In genomic region chr4:25538430-25538829, GRCh38 we compare ENCODE assay signal across 30 cellular contexts.
"Had no signal": no experiment of that assay in that cellular context is flagged by ENCODE, and none has a peak within 500 bp of the region (broad histone marks: within the 10 kb centered on the region; RNA-seq: fewer than 3 reads in every experiment).

No MANE protein-coding gene starts in this region.

- DNase-seq: activated CD4-positive, alpha-beta T cell treated with anti-CD3 and anti-CD28 coated beads for 1 hour; activated CD4-positive, alpha-beta T cell treated with anti-CD3 and anti-CD28 coated beads for 4 hours; activated CD4-positive, alpha-beta T cell treated with anti-CD3 and anti-CD28 coated beads, Interleukin-2, amount 10 ng/mL, durations not matched to agents 7 days and 5 days; activated CD4-positive, alpha-beta T cell treated with anti-CD3 and anti-CD28 coated beads, Interleukin-2, amount 50 U/mL, for 48 hours; activated CD8-positive, alpha-beta memory T cell treated with anti-CD3 and anti-CD28 coated beads for 24 hours; activated CD8-positive, alpha-beta T cell treated with anti-CD3 and anti-CD28 coated beads for 36 hours; activated effector memory CD4-positive, alpha-beta T cell treated with Interleukin-2 at 50 U/mL for 16 hours; activated naive CD4-positive, alpha-beta T cell treated with anti-CD3 and anti-CD28 coated beads for 36 hours; activated naive CD8-positive, alpha-beta T cell treated with anti-CD3 and anti-CD28 coated beads for 36 hours; activated naive CD8-positive, alpha-beta T cell treated with anti-CD3 and anti-CD28 coated beads, Interleukin-2, amount 50 U/mL, for 24 hours; activated T-cell treated with anti-CD3 and anti-CD28 coated beads, Interleukin-2, amount 50 U/mL, for 4 hours; adrenal gland; amygdala; aorta; body of pancreas; caudate nucleus; cortex of kidney; effector CD8-positive, alpha-beta T cell; esophagus squamous epithelium; foreskin melanocyte; T-helper 2 cell had no signal

- FAIRE-seq: colon, endometrium, endothelial cell of umbilical vein had no signal

- H3K4me1 Mint-ChIP-seq: activated CD4-positive, alpha-beta T cell treated with anti-CD3 and anti-CD28 coated beads, Interleukin-2, amount 10 ng/mL, durations not matched to agents 7 days and 5 days; activated naive CD4-positive, alpha-beta T cell treated with anti-CD3 and anti-CD28 coated beads, Interleukin-2, amount 50 U/mL, for 24 hours; activated naive CD8-positive, alpha-beta T cell treated with anti-CD3 and anti-CD28 coated beads for 36 hours; activated naive CD8-positive, alpha-beta T cell treated with anti-CD3 and anti-CD28 coated beads, Interleukin-2, amount 50 U/mL, for 24 hours; activated T-helper 17 cell treated with anti-CD3 and anti-CD28 coated beads, Interleukin-2, amount 50 U/mL, for 72 hours had no signal

- ATAC-seq: activated CD8-positive, alpha-beta T cell treated with anti-CD3 and anti-CD28 coated beads for 36 hours; activated naive CD8-positive, alpha-beta T cell treated with anti-CD3 and anti-CD28 coated beads, Interleukin-2, amount 50 U/mL, for 24 hours; activated T-cell treated with anti-CD3 and anti-CD28 coated beads, Interleukin-2, amount 50 U/mL, for 4 hours; activated T-helper 17 cell treated with anti-CD3 and anti-CD28 coated beads, Interleukin-2, amount 50 U/mL, for 72 hours; body of pancreas; gastroesophageal sphincter; WTC11 had no signal

- H3K9me3 Mint-ChIP-seq: activated CD4-positive, alpha-beta T cell treated with anti-CD3 and anti-CD28 coated beads, Interleukin-2, amount 10 ng/mL, durations not matched to agents 7 days and 5 days; activated CD8-positive, alpha-beta T cell treated with anti-CD3 and anti-CD28 coated beads for 36 hours; activated naive CD4-positive, alpha-beta T cell treated with anti-CD3 and anti-CD28 coated beads for 36 hours; activated naive CD4-positive, alpha-beta T cell treated with anti-CD3 and anti-CD28 coated beads, Interleukin-2, amount 50 U/mL, for 24 hours; activated naive CD8-positive, alpha-beta T cell treated with anti-CD3 and anti-CD28 coated beads for 36 hours; activated naive CD8-positive, alpha-beta T cell treated with anti-CD3 and anti-CD28 coated beads, Interleukin-2, amount 50 U/mL, for 24 hours; activated T-cell treated with anti-CD3 and anti-CD28 coated beads, Interleukin-2, amount 50 U/mL, for 4 hours; activated T-helper 17 cell treated with anti-CD3 and anti-CD28 coated beads, Interleukin-2, amount 50 U/mL, for 72 hours had no signal

- H3K4me3 Mint-ChIP-seq: activated CD4-positive, alpha-beta T cell treated with anti-CD3 and anti-CD28 coated beads, Interleukin-2, amount 10 ng/mL, durations not matched to agents 7 days and 5 days; activated CD8-positive, alpha-beta T cell treated with anti-CD3 and anti-CD28 coated beads for 36 hours; activated naive CD4-positive, alpha-beta T cell treated with anti-CD3 and anti-CD28 coated beads for 36 hours; activated naive CD4-positive, alpha-beta T cell treated with anti-CD3 and anti-CD28 coated beads, Interleukin-2, amount 50 U/mL, for 24 hours; activated naive CD8-positive, alpha-beta T cell treated with anti-CD3 and anti-CD28 coated beads for 36 hours; activated naive CD8-positive, alpha-beta T cell treated with anti-CD3 and anti-CD28 coated beads, Interleukin-2, amount 50 U/mL, for 24 hours; activated T-cell treated with anti-CD3 and anti-CD28 coated beads, Interleukin-2, amount 50 U/mL, for 4 hours; activated T-helper 17 cell treated with anti-CD3 and anti-CD28 coated beads, Interleukin-2, amount 50 U/mL, for 72 hours; WTC11 had no signal

- H3K27ac ChIP-seq: adrenal gland, body of pancreas, epithelial cell of prostate, esophagus squamous epithelium, gastroesophageal sphincter, VCaP had no signal

- H3K9me3 ChIP-seq: adrenal gland, body of pancreas, esophagus squamous epithelium, gastroesophageal sphincter had no signal

- H3K27me3 Mint-ChIP-seq: activated CD8-positive, alpha-beta T cell treated with anti-CD3 and anti-CD28 coated beads for 36 hours; activated naive CD4-positive, alpha-beta T cell treated with anti-CD3 and anti-CD28 coated beads, Interleukin-2, amount 50 U/mL, for 24 hours had no signal

- H3K4me1 ChIP-seq: adrenal gland, esophagus squamous epithelium, gastroesophageal sphincter had no signal

- H3K27me3 ChIP-seq: adrenal gland, body of pancreas, esophagus squamous epithelium, gastroesophageal sphincter had no signal

- H3K36me3 Mint-ChIP-seq: activated naive CD4-positive, alpha-beta T cell treated with anti-CD3 and anti-CD28 coated beads, Interleukin-2, amount 50 U/mL, for 24 hours; activated naive CD8-positive, alpha-beta T cell treated with anti-CD3 and anti-CD28 coated beads for 36 hours; WTC11 had no signal

- H3K27ac Mint-ChIP-seq: activated CD4-positive, alpha-beta T cell treated with anti-CD3 and anti-CD28 coated beads, Interleukin-2, amount 10 ng/mL, durations not matched to agents 7 days and 5 days; activated CD8-positive, alpha-beta T cell treated with anti-CD3 and anti-CD28 coated beads for 36 hours; activated naive CD4-positive, alpha-beta T cell treated with anti-CD3 and anti-CD28 coated beads for 36 hours; activated naive CD4-positive, alpha-beta T cell treated with anti-CD3 and anti-CD28 coated beads, Interleukin-2, amount 50 U/mL, for 24 hours; activated naive CD8-positive, alpha-beta T cell treated with anti-CD3 and anti-CD28 coated beads for 36 hours; activated naive CD8-positive, alpha-beta T cell treated with anti-CD3 and anti-CD28 coated beads, Interleukin-2, amount 50 U/mL, for 24 hours; activated T-helper 17 cell treated with anti-CD3 and anti-CD28 coated beads, Interleukin-2, amount 50 U/mL, for 72 hours; WTC11 had no signal

- H3K36me3 ChIP-seq: adrenal gland, esophagus squamous epithelium, gastroesophageal sphincter had no signal

- H3K4me3 ChIP-seq: adrenal gland, body of pancreas, esophagus squamous epithelium, gastroesophageal sphincter had no signal
